ENCODE assay signal across 1 cellular context in the genomic region with DNA sequence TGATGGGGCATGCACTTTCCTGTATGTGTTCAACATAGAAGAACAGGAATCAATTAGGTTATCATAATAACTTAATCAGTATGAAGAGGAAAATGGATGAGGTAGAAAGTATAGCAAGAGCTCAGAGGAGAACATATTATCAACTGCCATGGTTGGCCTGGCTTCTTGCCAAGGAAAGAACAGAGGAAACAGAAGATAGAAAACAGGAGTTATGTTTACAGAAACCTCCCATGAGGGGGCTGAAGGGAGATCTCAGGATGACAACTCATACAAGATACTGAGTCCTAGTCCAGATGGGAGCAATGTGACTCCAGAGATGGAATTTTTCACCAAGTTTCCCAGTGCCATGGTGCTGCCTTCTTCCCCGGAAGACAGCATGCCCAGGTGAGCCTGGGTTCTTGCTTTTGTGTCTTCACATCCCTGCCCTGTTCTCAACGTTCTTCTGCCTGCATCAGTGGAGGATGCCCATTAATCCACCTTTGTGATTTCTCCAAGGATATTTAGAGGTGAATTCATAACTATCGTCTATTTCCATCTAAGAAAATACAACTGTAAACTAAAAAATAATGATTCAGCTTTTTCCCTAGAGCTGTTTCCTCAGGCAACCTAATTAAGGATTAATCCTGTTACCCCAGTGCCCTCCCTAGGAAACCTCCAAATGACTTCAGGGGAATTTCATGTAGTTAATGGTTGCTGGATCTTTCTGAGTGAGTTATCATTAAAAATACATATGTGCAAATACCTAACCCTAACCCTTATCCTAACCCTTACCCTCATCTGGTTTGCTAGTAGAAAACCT.
TF ChIP-seq lines count a peak whose summit lies in the region.

No MANE protein-coding gene starts in this region.

TF ChIP-seq in HCT116, 20 proteins besides CTCF, POLR2A, EP300 and RAD21 (continued from another document):
- TF ChIP-seq SIN3A (IDR thresholded peaks at IDR 0.05; ENCODE audit: low read depth) (no peak), ZNF274 (IDR thresholded peaks at IDR 0.05; ENCODE audit: low read depth, low read length) (no peak), ELF1 (IDR thresholded peaks at IDR 0.05; ENCODE audit: borderline replicate concordance, low read depth) (no peak), SP1 (IDR thresholded peaks at IDR 0.05; ENCODE audit: low read depth) (no peak), EGR1 (IDR thresholded peaks at IDR 0.05; ENCODE audit: low read depth) (no peak), JUND (IDR thresholded peaks at IDR 0.05) (no peak), ZBTB33 (IDR thresholded peaks at IDR 0.05; ENCODE audit: extremely low read depth, insufficient replicate concordance, low read length) (no peak)
- TF ChIP-seq, protein P1, sequence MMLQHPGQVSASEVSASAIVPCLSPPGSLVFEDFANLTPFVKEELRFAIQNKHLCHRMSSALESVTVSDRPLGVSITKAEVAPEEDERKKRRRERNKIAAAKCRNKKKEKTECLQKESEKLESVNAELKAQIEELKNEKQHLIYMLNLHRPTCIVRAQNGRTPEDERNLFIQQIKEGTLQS (IDR thresholded peaks at IDR 0.05), result no peak
